1 cellular context compared by ENCODE assay signal in the genomic region with DNA sequence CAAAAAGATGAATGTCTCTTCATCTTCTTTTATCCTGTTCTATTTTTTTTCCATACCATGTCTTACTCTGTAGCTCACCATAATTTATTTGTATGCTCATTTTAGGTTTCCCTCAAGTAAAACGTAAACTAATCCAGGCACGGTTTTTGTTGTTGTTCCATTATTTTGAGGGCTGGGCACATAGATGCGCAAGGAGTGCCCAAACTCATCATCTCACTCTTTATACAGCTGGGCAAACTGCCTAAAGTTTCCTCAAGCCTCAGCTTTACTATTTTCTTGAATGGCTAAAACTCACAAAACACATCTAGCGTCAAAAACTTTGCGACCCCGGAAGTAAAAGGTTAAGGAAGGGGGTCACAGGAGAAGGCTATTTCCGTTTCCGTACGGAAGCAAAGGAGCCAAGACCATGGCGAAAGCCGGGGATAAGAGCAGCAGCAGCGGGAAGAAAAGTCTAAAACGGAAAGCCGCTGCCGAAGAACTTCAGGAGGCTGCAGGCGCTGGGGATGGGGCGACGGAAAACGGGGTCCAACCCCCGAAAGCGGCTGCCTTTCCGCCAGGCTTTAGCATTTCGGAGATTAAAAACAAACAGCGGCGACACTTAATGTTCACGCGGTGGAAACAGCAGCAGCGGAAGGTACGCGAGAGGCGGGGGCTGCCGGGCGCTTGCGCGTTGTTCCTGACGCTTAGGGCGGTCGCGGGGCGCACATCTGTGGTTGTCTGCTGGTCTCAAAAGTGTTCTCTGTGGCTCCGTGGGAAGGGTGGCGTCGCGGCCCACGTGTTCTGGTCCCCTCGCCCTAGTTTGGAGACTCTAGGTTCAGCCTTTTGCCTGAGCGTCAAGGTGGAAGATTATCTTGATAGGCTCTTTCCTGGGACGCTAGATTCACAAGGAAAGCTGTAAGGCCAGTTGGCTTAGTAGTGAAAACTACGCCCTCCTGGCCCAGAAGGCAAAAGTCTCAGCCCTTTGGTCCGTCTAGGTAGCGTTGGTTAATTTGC.
TF ChIP-seq lines count a peak whose summit lies in the region.

TSS of gene RPF1 (plus strand) at position 391 of the 993 bp plus-strand sequence. CDS start at position 407, 16 bp downstream.

TF ChIP-seq in HCT116, 20 proteins besides CTCF, POLR2A, EP300 and RAD21 (continued from another document):
- no peak for TF ChIP-seq TCF7L2 (IDR thresholded peaks at IDR 0.05; ENCODE audit: borderline replicate concordance, extremely low read depth, insufficient read depth, insufficient read length)
- peak; percentile 82; the same call in 1 of the 2 replicates for TF ChIP-seq CBX3 (IDR thresholded peaks at IDR 0.05; ENCODE audit: low read depth)
- no peak for TF ChIP-seq ZFX (IDR thresholded peaks at IDR 0.05)
- peak; percentile 87 for TF ChIP-seq ELF1 (IDR thresholded peaks at IDR 0.05; ENCODE audit: borderline replicate concordance, low read depth)
- no peak for TF ChIP-seq EZH2 (IDR thresholded peaks at IDR 0.05)
- no peak for TF ChIP-seq EZH2phosphoT487 (IDR thresholded peaks at IDR 0.05; ENCODE audit: borderline replicate concordance)
- peak; percentile 79 for TF ChIP-seq MAX (IDR thresholded peaks at IDR 0.05)
- peak; percentile 66 for TF ChIP-seq YY1 (IDR thresholded peaks at IDR 0.05; ENCODE audit: extremely low read depth, insufficient replicate concordance, low read depth, low read length)
